In the genomic region with DNA sequence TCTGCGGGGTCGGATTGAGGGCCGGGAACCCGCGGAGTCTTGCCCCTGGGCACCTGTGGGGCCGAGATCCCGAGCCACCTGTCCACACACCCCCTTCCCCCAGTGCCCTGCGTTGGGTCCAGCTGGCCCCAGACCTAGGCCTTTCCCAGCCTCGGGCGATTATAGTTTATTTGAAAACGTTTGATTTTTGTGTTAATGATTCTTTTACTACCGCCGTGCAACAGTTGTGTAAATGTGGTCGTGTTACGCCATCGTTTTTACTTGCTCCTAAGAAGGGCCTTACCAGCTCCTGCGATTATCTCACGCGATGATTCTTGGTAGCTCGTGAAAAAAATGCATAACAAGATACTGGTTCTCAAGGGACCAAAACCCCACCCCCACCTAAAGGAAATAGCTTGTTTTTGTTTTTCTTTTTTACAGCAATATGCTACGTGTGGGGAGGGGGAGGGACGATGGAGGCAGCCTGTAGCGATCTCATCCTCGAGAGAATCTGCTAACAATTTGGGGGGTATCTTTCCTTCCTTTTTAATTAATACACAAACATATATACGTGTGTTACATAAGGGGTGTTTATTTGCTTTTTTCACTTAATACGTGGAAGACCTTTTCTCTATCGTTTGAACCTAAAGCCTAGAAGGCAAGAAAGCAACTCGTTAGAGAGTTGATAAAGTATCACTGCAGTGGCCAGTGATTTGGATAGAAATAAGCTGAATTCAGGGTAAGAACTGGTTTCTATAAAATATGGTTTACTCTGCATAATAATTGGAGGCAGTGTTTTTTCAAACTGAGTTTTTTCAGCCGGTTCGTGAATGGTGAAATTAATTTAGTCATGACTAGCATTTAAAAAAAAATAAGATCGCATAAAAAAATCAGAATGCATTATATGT, we compare ENCODE assay signal across 8 cellular contexts. TPM values are rescaled to one million over a fixed set of nuclear protein-coding genes. Genes with fewer than 3 reads are reported as not detected.
DNase-seq lines count a peak whose midpoint lies in the region; ATAC-seq and TF ChIP-seq lines count a peak whose summit lies in the region.

No MANE protein-coding gene starts in this region.

- 3 to 4% methylated on average over 29 to 31 of the region's 31 CpGs for WGBS in heart right ventricle, 2 donors
- WGBS in psoas muscle, 3 donors: 5 to 8% (median 6%) methylated on average over 31 of the region's 31 CpGs

- no peaks in the 10 kb centered on the region for H3K9me2 ChIP-seq in GM23338 (ENCODE audit: insufficient read depth)

- H3K36me3 Mint-ChIP-seq in activated CD4-positive, alpha-beta T cell treated with anti-CD3 and anti-CD28 coated beads, Interleukin-2, amount 10 ng/mL, durations not matched to agents 24 days and 14 days (ENCODE audit: low read depth): peaks cover 2% of the 10 kb centered on the region
- no peaks in the 10 kb centered on the region for H3K36me3 Mint-ChIP-seq in GM23338 (ENCODE audit: low read depth)
- peaks cover 28% of the 10 kb centered on the region for H3K36me3 Mint-ChIP-seq in activated T-helper 17 cell treated with anti-CD3 and anti-CD28 coated beads, Interleukin-2, amount 50 U/mL, for 72 hours (ENCODE audit: low read depth)

- peak; percentile 7 for ATAC-seq in GM23338
- ATAC-seq in activated T-helper 17 cell treated with anti-CD3 and anti-CD28 coated beads, Interleukin-2, amount 50 U/mL, for 72 hours (replicated peaks): peak; percentile 64
- ATAC-seq in heart right ventricle: peak in 7 of 8 donors; percentile 16 to 64 (median 34)
- ATAC-seq in psoas muscle: peak; percentile 42 to 55 (median 50)

- peak overlapping the region; percentile 70 for H3K4me3 ChIP-seq in GM23338
- H3K4me3 ChIP-seq in heart right ventricle: peak overlapping the region; percentile 63 to 76 (median 70)
- H3K4me3 ChIP-seq in psoas muscle: peak overlapping the region; percentile 83

- 0 out of 2 replicates have a peak, but pooled peaks cover 3% of the 10 kb centered on the region for H3F3A ChIP-seq in GM23338 (replicated peaks; ENCODE audit: low read depth)

- peaks cover 48% of the 10 kb centered on the region for H3K27me3 Mint-ChIP-seq in activated CD4-positive, alpha-beta T cell treated with anti-CD3 and anti-CD28 coated beads, Interleukin-2, amount 10 ng/mL, durations not matched to agents 24 days and 14 days
- peaks cover 2% of the 10 kb centered on the region for H3K27me3 Mint-ChIP-seq in GM23338 (ENCODE audit: insufficient read depth, low read depth, poor library complexity)
- H3K27me3 Mint-ChIP-seq in activated T-helper 17 cell treated with anti-CD3 and anti-CD28 coated beads, Interleukin-2, amount 50 U/mL, for 72 hours: peaks cover 30% of the 10 kb centered on the region

- DNase-seq in activated CD4-positive, alpha-beta T cell treated with anti-CD3 and anti-CD28 coated beads, Interleukin-2, amount 10 ng/mL, durations not matched to agents 24 days and 14 days: peak; percentile 78
- DNase-seq in activated CD4-positive, alpha-beta T cell treated with anti-CD3 and anti-CD28 coated beads, Interleukin-2, amount 50 U/mL, for 4 hours: no peak
- DNase-seq in GM23338 (ENCODE audit: low spot score) (peak; percentile 72), LoVo (ENCODE audit: low spot score) (peak; percentile 34), heart right ventricle (no peak), psoas muscle (no peak), NCI-H2107 treated with DMSO at 0.1 percent for 48 hours (lab: John Stamatoyannopoulos, UW; ENCODE audit: unreplicated experiment) (no peak)

- intact Hi-C loops in activated CD4-positive, alpha-beta T cell treated with anti-CD3 and anti-CD28 coated beads, Interleukin-2, amount 10 ng/mL, durations not matched to agents 24 days and 14 days (cut with micrococcal nuclease): loop anchor here (2.0 to 5.0 kb wide), 2 partner anchors 117 to 167 kb away; a partner anchor contains a TSS
- intact Hi-C loops in heart right ventricle (cut with DNase I): no loop called here
- intact Hi-C loops in psoas muscle (cut with DNase I): loop anchor here in 1 of 2 donors (5.0 kb wide), 1 partner anchor 113 kb away; no protein-coding TSS in a partner anchor

- H2AFZ ChIP-seq in GM23338: no peak overlapping the region

- H3K4me1 ChIP-seq in GM23338 (ENCODE audit: insufficient read depth) (peaks cover 30% of the 10 kb centered on the region), heart right ventricle (peaks cover 0 to 17% (median 5%) of the 10 kb centered on the region in 9 donors), psoas muscle (no peaks in the 10 kb centered on the region)

- H3K36me3 ChIP-seq in GM23338 (ENCODE audit: insufficient read depth) (no peaks in the 10 kb centered on the region), heart right ventricle (no peaks in the 10 kb centered on the region), psoas muscle (ENCODE audit: insufficient read depth in 1 of 2, low read depth in 1 of 2) (no peaks in the 10 kb centered on the region)

- H3K9me3 Mint-ChIP-seq in activated CD4-positive, alpha-beta T cell treated with anti-CD3 and anti-CD28 coated beads, Interleukin-2, amount 10 ng/mL, durations not matched to agents 24 days and 14 days: peaks cover 5% of the 10 kb centered on the region
- no peaks in the 10 kb centered on the region for H3K9me3 Mint-ChIP-seq in GM23338
- peaks cover 4% of the 10 kb centered on the region for H3K9me3 Mint-ChIP-seq in activated T-helper 17 cell treated with anti-CD3 and anti-CD28 coated beads, Interleukin-2, amount 50 U/mL, for 72 hours

- no peaks in the 10 kb centered on the region for H4K20me1 ChIP-seq in GM23338 (replicated peaks; ENCODE audit: insufficient read depth)

- H3K27ac Mint-ChIP-seq in activated CD4-positive, alpha-beta T cell treated with anti-CD3 and anti-CD28 coated beads, Interleukin-2, amount 10 ng/mL, durations not matched to agents 24 days and 14 days: peak overlapping the region; percentile 81
- H3K27ac Mint-ChIP-seq in GM23338: peak overlapping the region; percentile 76
- peak overlapping the region; percentile 92 for H3K27ac Mint-ChIP-seq in activated T-helper 17 cell treated with anti-CD3 and anti-CD28 coated beads, Interleukin-2, amount 50 U/mL, for 72 hours

- H3K9me3 ChIP-seq in heart right ventricle (no peaks in the 10 kb centered on the region), psoas muscle (no peaks in the 10 kb centered on the region)

- peak overlapping the region; percentile 84 for H3K27ac ChIP-seq in GM23338 (ENCODE audit: low read depth)
- peak overlapping the region in 9 of 10 donors; percentile 37 to 79 (median 73) for H3K27ac ChIP-seq in heart right ventricle
- H3K27ac ChIP-seq in psoas muscle: peak overlapping the region; percentile 78

- TF ChIP-seq CTCF in GM23338 (conservative IDR thresholded peaks at IDR 0.05; ENCODE audit: low read depth in 2 of 2) (no peak), heart right ventricle (IDR thresholded peaks at IDR 0.05) (no peak), psoas muscle (IDR thresholded peaks at IDR 0.05) (no peak)

- H3K27me3 ChIP-seq in GM23338 (ENCODE audit: insufficient read depth): no peaks in the 10 kb centered on the region
- peaks cover 0 to 97% (median 84%) of the 10 kb centered on the region in 7 donors for H3K27me3 ChIP-seq in heart right ventricle
- peaks cover 3 to 41% (median 5%) of the 10 kb centered on the region in 3 donors for H3K27me3 ChIP-seq in psoas muscle (ENCODE audit: insufficient read depth in 3 of 3, low read length in 2 of 3)

- peak overlapping the region; percentile 84 for H3K4me3 Mint-ChIP-seq in activated CD4-positive, alpha-beta T cell treated with anti-CD3 and anti-CD28 coated beads, Interleukin-2, amount 10 ng/mL, durations not matched to agents 24 days and 14 days
- H3K4me3 Mint-ChIP-seq in GM23338: peak overlapping the region; percentile 87
- peak overlapping the region; percentile 88 for H3K4me3 Mint-ChIP-seq in activated T-helper 17 cell treated with anti-CD3 and anti-CD28 coated beads, Interleukin-2, amount 50 U/mL, for 72 hours

- H3K4me2 ChIP-seq in GM23338: peak overlapping the region; percentile 89

- peaks cover 11% of the 10 kb centered on the region for H3K4me1 Mint-ChIP-seq in activated CD4-positive, alpha-beta T cell treated with anti-CD3 and anti-CD28 coated beads, Interleukin-2, amount 10 ng/mL, durations not matched to agents 24 days and 14 days
- H3K4me1 Mint-ChIP-seq in GM23338: peaks cover 33% of the 10 kb centered on the region
- H3K4me1 Mint-ChIP-seq in activated T-helper 17 cell treated with anti-CD3 and anti-CD28 coated beads, Interleukin-2, amount 50 U/mL, for 72 hours: peaks cover 6% of the 10 kb centered on the region

- H3K79me2 ChIP-seq in GM23338 (replicated peaks; ENCODE audit: insufficient read depth): peaks cover 54% of the 10 kb centered on the region

TF ChIP-seq in GM23338, 12 proteins besides CTCF, POLR2A, EP300 and RAD21 (continues in another document):
- no peak for TF ChIP-seq EZH2phosphoT487 (IDR thresholded peaks at IDR 0.05; ENCODE audit: unreplicated experiment)
- no peak for TF ChIP-seq CREB1 (CRISPR knock-in tag; IDR thresholded peaks at IDR 0.05; ENCODE audit: low read depth)
- TF ChIP-seq, protein P1, sequence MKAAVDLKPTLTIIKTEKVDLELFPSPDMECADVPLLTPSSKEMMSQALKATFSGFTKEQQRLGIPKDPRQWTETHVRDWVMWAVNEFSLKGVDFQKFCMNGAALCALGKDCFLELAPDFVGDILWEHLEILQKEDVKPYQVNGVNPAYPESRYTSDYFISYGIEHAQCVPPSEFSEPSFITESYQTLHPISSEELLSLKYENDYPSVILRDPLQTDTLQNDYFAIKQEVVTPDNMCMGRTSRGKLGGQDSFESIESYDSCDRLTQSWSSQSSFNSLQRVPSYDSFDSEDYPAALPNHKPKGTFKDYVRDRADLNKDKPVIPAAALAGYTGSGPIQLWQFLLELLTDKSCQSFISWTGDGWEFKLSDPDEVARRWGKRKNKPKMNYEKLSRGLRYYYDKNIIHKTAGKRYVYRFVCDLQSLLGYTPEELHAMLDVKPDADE (IDR thresholded peaks at IDR 0.05): no peak
- no peak for TF ChIP-seq ZNF331 (CRISPR knock-in tag; IDR thresholded peaks at IDR 0.05; ENCODE audit: low read depth)
- no peak for TF ChIP-seq NANOG (IDR thresholded peaks at IDR 0.05; ENCODE audit: borderline replicate concordance)
- no peak for TF ChIP-seq POLR2AphosphoS5 (IDR thresholded peaks at IDR 0.05; ENCODE audit: low read depth)

RNA-seq across cellular contexts. Expression of a gene that starts 1.1 kb away (rescaled TPM):
- total RNA-seq in activated CD4-positive, alpha-beta T cell treated with anti-CD3 and anti-CD28 coated beads, Interleukin-2, amount 10 ng/mL, durations not matched to agents 24 days and 14 days: 9.9 and 10.5 TPM in 2 replicates
- 35.6 and 41.1 TPM in 2 replicates for total RNA-seq in GM23338 (2014; rRNA removed; shearing (Covaris generic))
- 7.5 and 7.6 TPM in 2 replicates for polyA plus RNA-seq in GM23338 (2016; fragmentation: Nextera tagmentation; extraction: Ambion mirVana)
- 10 to 100 TPM; 14.0 to 42.8 TPM for total RNA-seq in activated T-helper 17 cell treated with anti-CD3 and anti-CD28 coated beads, Interleukin-2, amount 50 U/mL, for 72 hours
- 10 to 100 TPM in 6 of 10 donors, 1 to 10 TPM in 4; 7.0 to 15.6 (median 10.9) TPM for total RNA-seq in heart right ventricle
- 1 to 10 TPM in 1 of 2 donors, under 1 TPM in 1; 0.72 to 2.3 TPM for polyA plus RNA-seq in heart right ventricle
- total RNA-seq in psoas muscle: 10 to 100 TPM in 3 of 4 donors, 1 to 10 TPM in 1; 7.1 to 20.8 (median 15.3) TPM
- 1 to 10 TPM; 1.4 to 4.6 (median 1.4) TPM for polyA plus RNA-seq in psoas muscle

Comparison
In these comparisons a context has a peak if more than half of its experiments do, and no peak if none do; other contexts are left out.
1. DNase-seq: peak in activated CD4-positive, alpha-beta T cell treated with anti-CD3 and anti-CD28 coated beads, Interleukin-2, amount 10 ng/mL, durations not matched to agents 24 days and 14 days (single experiment), GM23338 (single experiment) and LoVo (single experiment); none in activated CD4-positive, alpha-beta T cell treated with anti-CD3 and anti-CD28 coated beads, Interleukin-2, amount 50 U/mL, for 4 hours (0 of 2), heart right ventricle (0 of 2), psoas muscle (0 of 2) and NCI-H2107 treated with DMSO at 0.1 percent for 48 hours (single experiment).
2. ATAC-seq: peak in every context shown above with its lines; median percentile 64 in activated T-helper 17 cell treated with anti-CD3 and anti-CD28 coated beads, Interleukin-2, amount 50 U/mL, for 72 hours; 50 in psoas muscle; 34 in heart right ventricle; 7 in GM23338.
3. Peak in every context shown above with its lines, with median percentiles within 50 percentile points of each other: H3K27ac Mint-ChIP-seq, H3K4me3 Mint-ChIP-seq, H3K27ac ChIP-seq and H3K4me3 ChIP-seq.